ENCODE assay signal across 1 cellular context in the genomic region with DNA sequence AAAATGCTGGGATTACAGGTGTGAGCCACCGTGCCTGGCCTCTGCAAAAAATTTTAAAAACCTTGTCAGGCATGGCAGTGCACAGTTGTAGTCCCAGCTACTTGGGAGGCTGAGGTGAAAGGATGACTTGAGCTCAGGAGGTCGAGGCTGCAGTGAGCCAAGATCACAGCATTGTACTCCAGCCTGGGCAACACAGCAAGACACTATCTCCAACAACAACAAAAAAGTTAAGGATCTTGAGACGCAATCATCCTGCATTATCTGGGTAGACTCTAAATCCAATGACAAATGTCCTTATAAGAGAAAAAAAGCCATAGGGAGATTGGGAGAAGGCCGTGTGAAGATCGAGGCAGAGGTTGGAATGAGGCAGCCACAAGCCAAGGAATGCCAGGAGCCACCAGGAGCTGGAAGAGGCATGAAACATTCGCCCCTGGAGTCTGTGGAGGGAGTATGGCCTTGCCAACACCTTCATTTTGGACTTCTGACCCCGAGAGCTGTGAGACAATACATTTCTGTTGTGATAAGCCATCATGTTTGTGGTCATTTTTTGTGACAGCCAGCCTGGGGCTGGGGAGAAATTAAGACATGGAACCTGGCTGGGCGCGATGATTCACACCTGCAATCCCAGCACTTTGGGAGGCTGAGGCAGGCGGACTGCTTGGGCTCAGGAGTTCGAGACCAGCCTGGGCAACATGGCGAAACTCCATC.
TF ChIP-seq lines count a peak whose summit lies in the region.

No MANE protein-coding gene starts in this region.

TF ChIP-seq in K562, 482 proteins besides CTCF, POLR2A, EP300 and RAD21 (continued from another document):
- TF ChIP-seq, protein P1, sequence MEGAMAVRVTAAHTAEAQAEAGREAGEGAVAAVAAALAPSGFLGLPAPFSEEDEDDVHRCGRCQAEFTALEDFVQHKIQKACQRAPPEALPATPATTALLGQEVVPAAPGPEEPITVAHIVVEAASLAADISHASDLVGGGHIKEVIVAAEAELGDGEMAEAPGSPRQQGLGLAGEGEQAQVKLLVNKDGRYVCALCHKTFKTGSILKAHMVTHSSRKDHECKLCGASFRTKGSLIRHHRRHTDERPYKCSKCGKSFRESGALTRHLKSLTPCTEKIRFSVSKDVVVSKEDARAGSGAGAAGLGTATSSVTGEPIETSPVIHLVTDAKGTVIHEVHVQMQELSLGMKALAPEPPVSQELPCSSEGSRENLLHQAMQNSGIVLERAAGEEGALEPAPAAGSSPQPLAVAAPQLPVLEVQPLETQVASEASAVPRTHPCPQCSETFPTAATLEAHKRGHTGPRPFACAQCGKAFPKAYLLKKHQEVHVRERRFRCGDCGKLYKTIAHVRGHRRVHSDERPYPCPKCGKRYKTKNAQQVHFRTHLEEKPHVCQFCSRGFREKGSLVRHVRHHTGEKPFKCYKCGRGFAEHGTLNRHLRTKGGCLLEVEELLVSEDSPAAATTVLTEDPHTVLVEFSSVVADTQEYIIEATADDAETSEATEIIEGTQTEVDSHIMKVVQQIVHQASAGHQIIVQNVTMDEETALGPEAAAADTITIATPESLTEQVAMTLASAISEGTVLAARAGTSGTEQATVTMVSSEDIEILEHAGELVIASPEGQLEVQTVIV (CRISPR knock-in tag; IDR thresholded peaks at IDR 0.05; ENCODE audit: borderline replicate concordance) = no peak
- TF ChIP-seq SMARCA5 (IDR thresholded peaks at IDR 0.05) (no peak), BCOR (IDR thresholded peaks at IDR 0.05) (peak; percentile 84), RBM25 (IDR thresholded peaks at IDR 0.05; ENCODE audit: low read depth, low read length, severe bottlenecking) (peak; percentile 34), MAFK (IDR thresholded peaks at IDR 0.05; ENCODE audit: low read length) (no peak), CEBPG (CRISPR knock-in tag; IDR thresholded peaks at IDR 0.05) (0 out of 2 replicates have a peak, but pooled peaks have one; percentile 7), CEBPG (tag; conservative IDR thresholded peaks at IDR 0.05 in 1 of 2, IDR thresholded peaks at IDR 0.05 in 1 of 2) (no peak), DACH1 (IDR thresholded peaks at IDR 0.05; ENCODE audit: partially characterized antibody) (no peak)
- TF ChIP-seq, protein P2, sequence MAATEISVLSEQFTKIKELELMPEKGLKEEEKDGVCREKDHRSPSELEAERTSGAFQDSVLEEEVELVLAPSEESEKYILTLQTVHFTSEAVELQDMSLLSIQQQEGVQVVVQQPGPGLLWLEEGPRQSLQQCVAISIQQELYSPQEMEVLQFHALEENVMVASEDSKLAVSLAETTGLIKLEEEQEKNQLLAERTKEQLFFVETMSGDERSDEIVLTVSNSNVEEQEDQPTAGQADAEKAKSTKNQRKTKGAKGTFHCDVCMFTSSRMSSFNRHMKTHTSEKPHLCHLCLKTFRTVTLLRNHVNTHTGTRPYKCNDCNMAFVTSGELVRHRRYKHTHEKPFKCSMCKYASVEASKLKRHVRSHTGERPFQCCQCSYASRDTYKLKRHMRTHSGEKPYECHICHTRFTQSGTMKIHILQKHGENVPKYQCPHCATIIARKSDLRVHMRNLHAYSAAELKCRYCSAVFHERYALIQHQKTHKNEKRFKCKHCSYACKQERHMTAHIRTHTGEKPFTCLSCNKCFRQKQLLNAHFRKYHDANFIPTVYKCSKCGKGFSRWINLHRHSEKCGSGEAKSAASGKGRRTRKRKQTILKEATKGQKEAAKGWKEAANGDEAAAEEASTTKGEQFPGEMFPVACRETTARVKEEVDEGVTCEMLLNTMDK (IDR thresholded peaks at IDR 0.05; ENCODE audit: borderline replicate concordance, insufficient read depth, low read depth, low read length, poor library complexity, severe bottlenecking) = no peak
